26 cellular contexts compared by ENCODE assay signal in the genomic region with DNA sequence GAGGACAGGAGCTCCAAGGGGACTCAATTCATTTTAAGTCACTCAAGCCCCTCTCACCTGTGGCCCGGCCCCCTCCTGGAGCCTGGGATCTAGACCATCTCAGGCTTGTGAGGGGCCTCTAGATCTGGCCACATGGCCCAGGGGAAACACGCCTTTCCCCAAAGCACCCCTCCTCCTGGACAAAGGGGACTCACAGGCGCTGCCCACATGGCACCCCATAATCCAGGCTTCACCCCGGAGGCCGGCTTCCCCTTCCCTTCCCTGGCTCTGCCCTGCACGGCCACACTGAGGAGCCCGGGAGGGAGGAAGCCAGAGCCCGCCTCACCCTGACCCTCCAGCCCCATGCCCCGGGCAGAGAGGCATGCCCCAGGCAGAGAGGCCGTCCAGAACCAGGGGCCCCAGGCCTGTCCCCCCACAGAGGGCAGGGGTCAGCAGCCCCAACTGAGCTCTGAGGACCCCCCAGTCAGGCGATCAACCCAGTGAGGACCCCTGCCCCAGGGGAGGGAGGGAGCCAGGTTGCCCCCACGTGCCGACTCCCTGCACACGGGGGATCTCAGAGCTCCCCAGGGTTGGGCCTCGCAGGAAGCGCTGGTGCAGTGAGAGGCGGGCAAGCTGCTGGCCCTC. TPM values are rescaled to one million over a fixed set of nuclear protein-coding genes. Genes with fewer than 3 reads are reported as not detected.
DNase-seq lines count a peak whose midpoint lies in the region; ATAC-seq, FAIRE-seq and TF ChIP-seq lines count a peak whose summit lies in the region.
"Had no signal": no experiment of that assay in that cellular context is flagged by ENCODE, and none has a peak within 500 bp of the region (broad histone marks: within the 10 kb centered on the region; RNA-seq: fewer than 3 reads in every experiment).

No MANE protein-coding gene starts in this region.

- H3K27ac Mint-ChIP-seq in stimulated activated naive CD8-positive, alpha-beta T cell treated with anti-CD3 and anti-CD28 coated beads, Interleukin-15, amount 100 ng/mL, for 72 hours, result no peak overlapping the region
- H3K27ac Mint-ChIP-seq: CD4-positive, CD25-positive, alpha-beta regulatory T cell had no signal

- WGBS in hepatocyte (ENCODE audit: low lambda C conversion rate, missing lambda C conversion rate), result 82% methylated on average over 17 of the region's 17 CpGs

- H3K4me1 Mint-ChIP-seq in stimulated activated naive CD8-positive, alpha-beta T cell treated with anti-CD3 and anti-CD28 coated beads, Interleukin-15, amount 100 ng/mL, for 72 hours, result no peaks in the 10 kb centered on the region
- H3K4me1 Mint-ChIP-seq: CD4-positive, CD25-positive, alpha-beta regulatory T cell had no signal

- no peak overlapping the region for H3K4me3 Mint-ChIP-seq in stimulated activated naive CD8-positive, alpha-beta T cell treated with anti-CD3 and anti-CD28 coated beads, Interleukin-15, amount 100 ng/mL, for 72 hours
- H3K4me3 Mint-ChIP-seq: CD4-positive, CD25-positive, alpha-beta regulatory T cell had no signal

- H3K9me3 Mint-ChIP-seq in stimulated activated naive CD8-positive, alpha-beta T cell treated with anti-CD3 and anti-CD28 coated beads, Interleukin-15, amount 100 ng/mL, for 72 hours, result no peaks in the 10 kb centered on the region

- H3K36me3 ChIP-seq in hepatocyte (replicated peaks; ENCODE audit: insufficient read depth, low read depth) (no peaks in the 10 kb centered on the region), colonic mucosa (no peaks in the 10 kb centered on the region)
- H3K36me3 ChIP-seq: BLaER1, SJCRH30 had no signal

- no peak for DNase-seq in stimulated activated naive CD8-positive, alpha-beta T cell treated with anti-CD3 and anti-CD28 coated beads, Interleukin-15, amount 100 ng/mL, for 72 hours
- DNase-seq in stimulated activated naive CD8-positive, alpha-beta T cell treated with anti-CD3 and anti-CD28 coated beads, Interleukin-15, Interleukin-2, amounts not matched to agents 100 U/mL and 50 U/mL, for 24 hours, result no peak
- DNase-seq in iPS-NIHi11 (ENCODE audit: low spot score) (peak; percentile 26), GM19239 (ENCODE audit: insufficient read length, low spot score) (no peak), hepatocyte (ENCODE audit: low spot score) (no peak), colonic mucosa (no peak)
- DNase-seq: CD4-positive, CD25-positive, alpha-beta regulatory T cell; DMS153; DND-41; GM23248; IMR-90; NCI-H1048; NCI-H1694; NCI-H2029 treated with DMSO at 0.1 percent for 48 hours; NCI-H446 treated with DMSO at 0.1 percent for 48 hours; NCI-H526; NCI-H82; NK-92 treated with Interleukin-12 subunit alpha and Interleukin-12 subunit beta, amount 100 ng/mL, for 24 hours; PC-9; SJCRH30 had no signal

- H3K27me3 Mint-ChIP-seq in stimulated activated naive CD8-positive, alpha-beta T cell treated with anti-CD3 and anti-CD28 coated beads, Interleukin-15, amount 100 ng/mL, for 72 hours, result peaks cover 37% of the 10 kb centered on the region

- H3K4me3 ChIP-seq in hepatocyte (no peak overlapping the region), colonic mucosa (no peak overlapping the region)
- H3K4me3 ChIP-seq: BLaER1, GM23248, PC-9, SJCRH30 had no signal

- no peaks in the 10 kb centered on the region for H3K79me2 ChIP-seq in hepatocyte

- H3K27me3 ChIP-seq in hepatocyte (no peaks in the 10 kb centered on the region), colonic mucosa (no peaks in the 10 kb centered on the region)

- peak; percentile 34 for ATAC-seq in stimulated activated naive CD8-positive, alpha-beta T cell treated with anti-CD3 and anti-CD28 coated beads, Interleukin-15, amount 100 ng/mL, for 72 hours
- ATAC-seq in stimulated activated naive CD8-positive, alpha-beta T cell treated with anti-CD3 and anti-CD28 coated beads, Interleukin-15, Interleukin-2, amounts not matched to agents 100 U/mL and 50 U/mL, for 24 hours, result no peak
- ATAC-seq: HCT116, Right ventricle myocardium inferior had no signal

- H3K9ac ChIP-seq in colonic mucosa (ENCODE audit: low read depth in 2 of 2, low read length in 2 of 2), result no peak overlapping the region
- H3K9ac ChIP-seq: BLaER1, GM23248 had no signal

- TF ChIP-seq CTCF in hepatocyte (IDR thresholded peaks at IDR 0.05; ENCODE audit: poor library complexity) (no peak), colonic mucosa (IDR thresholded peaks at IDR 0.05) (no peak)

- no peaks in the 10 kb centered on the region for H3K9me2 ChIP-seq in hepatocyte (replicated peaks; ENCODE audit: insufficient read depth)

- intact Hi-C loops in colonic mucosa (cut with DNase I), result no loop called here

- H3K4me2 ChIP-seq in hepatocyte, result no peak overlapping the region
- H3K4me2 ChIP-seq: PC-9 had no signal

- H3K9me3 ChIP-seq in hepatocyte (ENCODE audit: low read depth), result no peaks in the 10 kb centered on the region
- no peaks in the 10 kb centered on the region for H3K9me3 ChIP-seq in colonic mucosa
- H3K9me3 ChIP-seq: BLaER1, SJCRH30 had no signal

- no peak for FAIRE-seq in GM19239 (lab: Jason Lieb, UNC)
- FAIRE-seq: GM12892 had no signal

- H3K27ac ChIP-seq in hepatocyte (no peak overlapping the region), colonic mucosa (no peak overlapping the region)
- H3K27ac ChIP-seq: BLaER1, GM23248, PC-9, SJCRH30 had no signal

- H3K4me1 ChIP-seq in hepatocyte (ENCODE audit: insufficient read depth) (peaks cover 3% of the 10 kb centered on the region), colonic mucosa (no peaks in the 10 kb centered on the region)

- no peak overlapping the region for H2AFZ ChIP-seq in hepatocyte
- H2AFZ ChIP-seq: GM23248, PC-9 had no signal

- no peaks in the 10 kb centered on the region for H4K20me1 ChIP-seq in hepatocyte (ENCODE audit: insufficient read depth, poor library complexity, severe bottlenecking)
- H4K20me1 ChIP-seq: BLaER1 had no signal

RNA-seq across cellular contexts. Expression of a gene that starts 10.9 kb away (rescaled TPM):
- not detected in 2 replicates for total RNA-seq in hepatocyte
- 0.41 and 0.63 TPM in 2 replicates for polyA plus RNA-seq in hepatocyte
- under 1 TPM; 0.59 to 0.82 TPM for total RNA-seq in colonic mucosa
- total RNA-seq: A172; CD4-positive, CD25-positive, alpha-beta regulatory T cell; GM23248; IMR-90; PC-9; Right ventricle myocardium inferior; RPMI7951; SJCRH30 had no signal
- polyA plus RNA-seq: CD4-positive, CD25-positive, alpha-beta regulatory T cell; GM23248; IMR-90 had no signal

RNA-seq across cellular contexts. Expression of a gene that starts 35.4 kb away (rescaled TPM):
- 0.60 TPM in 1 of 2 replicates, not detected in the other for total RNA-seq in hepatocyte
- 0.28 TPM in 1 of 2 replicates, not detected in the other for polyA plus RNA-seq in hepatocyte
- under 1 TPM in 1 of 2 donors, not detected in 1; 0.27 TPM for total RNA-seq in colonic mucosa
- total RNA-seq: CD4-positive, CD25-positive, alpha-beta regulatory T cell; GM23248; IMR-90; PC-9; Right ventricle myocardium inferior; RPMI7951; SJCRH30 had no signal
- polyA plus RNA-seq: CD4-positive, CD25-positive, alpha-beta regulatory T cell had no signal

RNA-seq across cellular contexts. Expression of a gene that starts 35.7 kb away (rescaled TPM):
- total RNA-seq in hepatocyte (31.3 and 43.4 TPM in 2 replicates), colonic mucosa (10 to 100 TPM; 33.0 to 61.2 TPM)
- polyA plus RNA-seq in hepatocyte, result 48.7 and 62.4 TPM in 2 replicates

RNA-seq across cellular contexts. Expression of a gene that starts 47.2 kb away (rescaled TPM):
- total RNA-seq in hepatocyte, result not detected in 2 replicates
- polyA plus RNA-seq in hepatocyte, result 0.08 TPM in 1 of 2 replicates, not detected in the other
- total RNA-seq in colonic mucosa, result not detected
- total RNA-seq: CD4-positive, CD25-positive, alpha-beta regulatory T cell; GM23248; IMR-90; RPMI7951 had no signal
- polyA plus RNA-seq: CD4-positive, CD25-positive, alpha-beta regulatory T cell; GM23248; IMR-90 had no signal

RNA-seq across cellular contexts. Expression of a gene that starts 52.0 kb away (rescaled TPM):
- total RNA-seq in hepatocyte (162 and 234 TPM in 2 replicates), colonic mucosa (100 to 1,000 TPM; 219 to 272 TPM)
- 244 and 251 TPM in 2 replicates for polyA plus RNA-seq in hepatocyte
